Comparison of ENCODE assay signal across 27 cellular contexts in the genomic region with DNA sequence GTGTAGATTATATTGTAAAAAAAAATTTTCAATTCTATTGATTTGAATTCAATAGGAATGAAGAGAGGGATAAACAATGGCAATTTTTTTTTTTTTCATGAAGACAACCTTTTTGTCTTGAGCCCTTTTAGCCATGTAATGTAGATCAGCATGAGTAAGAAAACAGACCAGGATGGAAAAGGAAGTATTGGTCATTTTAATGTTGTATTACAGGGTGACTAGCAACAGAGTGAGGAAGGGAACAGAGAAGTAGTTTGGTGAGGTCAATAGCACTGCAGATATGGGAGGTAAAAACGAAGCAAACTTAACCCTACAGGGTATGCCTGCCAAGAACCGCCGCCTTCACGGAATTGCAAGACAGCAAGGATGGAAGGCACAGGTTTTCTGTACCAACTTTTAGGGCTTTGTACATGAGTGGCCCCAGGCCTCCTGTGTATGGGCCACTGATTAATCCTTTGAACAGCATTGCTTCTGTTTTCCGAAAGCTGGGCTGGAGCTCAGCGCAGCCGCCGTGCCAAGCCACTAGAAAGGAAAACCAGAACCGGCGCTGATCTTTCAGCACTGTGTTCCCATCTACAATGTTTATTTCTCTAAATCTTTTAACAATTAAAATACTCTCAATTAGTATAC.
DNase-seq lines count a peak whose midpoint lies in the region; ATAC-seq, FAIRE-seq and TF ChIP-seq lines count a peak whose summit lies in the region.
"Had no signal": no experiment of that assay in that cellular context is flagged by ENCODE, and none has a peak within 500 bp of the region (broad histone marks: within the 10 kb centered on the region; RNA-seq: fewer than 3 reads in every experiment).

No MANE protein-coding gene starts in this region.

- no peak overlapping the region for H3K18ac ChIP-seq in IMR-90 (ENCODE audit: low read depth, low read length)
- no peak overlapping the region for H3K18ac ChIP-seq in trophoblast cell (ENCODE audit: low read length)

- no peak for FAIRE-seq in endothelial cell of umbilical vein (lab: Jason Lieb, UNC)
- FAIRE-seq: A549, HepG2, K562 had no signal

- no peaks in the 10 kb centered on the region for H4K20me1 ChIP-seq in IMR-90 (ENCODE audit: insufficient read depth, low read length)
- H4K20me1 ChIP-seq in endothelial cell of umbilical vein (replicated peaks; ENCODE audit: control insufficient read depth, extremely low read depth, insufficient read depth, low read length), result no peaks in the 10 kb centered on the region
- H4K20me1 ChIP-seq in PC-3 (ENCODE audit: low read length), result no peaks in the 10 kb centered on the region
- H4K20me1 ChIP-seq: BLaER1 had no signal

- H2BK20ac ChIP-seq in IMR-90 (ENCODE audit: low read depth, low read length), result peak overlapping the region; percentile 67

- no peak overlapping the region for H4K5ac ChIP-seq in IMR-90 (ENCODE audit: low read depth, low read length)

- no peaks in the 10 kb centered on the region; the same call in 1 of the 2 replicates for H3K9me1 ChIP-seq in IMR-90 (ENCODE audit: insufficient read depth, low read length)
- H3K9me1 ChIP-seq in endothelial cell of umbilical vein (replicated peaks; ENCODE audit: control insufficient read depth, extremely low read depth, insufficient read depth, low read length), result no peaks in the 10 kb centered on the region

- H3K36me3 ChIP-seq in IMR-90 (ENCODE audit: control insufficient read depth, insufficient read depth, low read length) (no peaks in the 10 kb centered on the region), endothelial cell of umbilical vein (ENCODE audit: control insufficient read depth in 2 of 2, extremely low read depth in 1 of 2, insufficient read depth in 2 of 2, low read length in 2 of 2) (no peaks in the 10 kb centered on the region), trophoblast cell (ENCODE audit: control insufficient read depth in 1 of 2, insufficient read depth in 2 of 2, low read length in 2 of 2) (no peaks in the 10 kb centered on the region), PC-3 (ENCODE audit: low read depth, low read length) (no peaks in the 10 kb centered on the region)
- H3K36me3 ChIP-seq: BLaER1, SJSA1 had no signal

- H3K4ac ChIP-seq in IMR-90 (ENCODE audit: low read depth, low read length), result 0 out of 2 replicates have a peak overlapping the region, but pooled peaks have one; percentile 7
- H3K4ac ChIP-seq in trophoblast cell (ENCODE audit: low read depth, low read length), result no peak overlapping the region

- no peak overlapping the region for H3K4me3 ChIP-seq in IMR-90 (ENCODE audit: insufficient read depth, low read depth, low read length)
- H3K4me3 ChIP-seq in endothelial cell of umbilical vein (replicated peaks in 1 of 3; ENCODE audit: insufficient read depth in 1 of 3, low read depth in 1 of 3, low read length in 3 of 3), result no peak overlapping the region
- no peak overlapping the region for H3K4me3 ChIP-seq in trophoblast cell (ENCODE audit: low read depth, low read length)
- H3K4me3 ChIP-seq in PC-3 (ENCODE audit: low read length), result no peak overlapping the region
- H3K4me3 ChIP-seq: A549, BLaER1, K562, SJSA1 had no signal

- no peaks in the 10 kb centered on the region for H3K9me2 ChIP-seq in PC-3 (replicated peaks; ENCODE audit: low read length)

- H3K9me3 ChIP-seq in IMR-90 (ENCODE audit: control insufficient read depth, insufficient read depth, low read length), result no peaks in the 10 kb centered on the region
- no peaks in the 10 kb centered on the region for H3K9me3 ChIP-seq in endothelial cell of umbilical vein (replicated peaks; ENCODE audit: control insufficient read depth, insufficient read depth, low read length)
- no peaks in the 10 kb centered on the region for H3K9me3 ChIP-seq in trophoblast cell (ENCODE audit: insufficient read depth, low read depth, low read length)
- H3K9me3 ChIP-seq in PC-3 (ENCODE audit: low read length), result no peaks in the 10 kb centered on the region
- H3K9me3 ChIP-seq: A549, Caco-2 had no signal

- CTCF ChIA-PET in IMR-90 (lab: Yijun Ruan, JAX) (no interaction called here), endothelial cell of umbilical vein (lab: Charles Lee) (no interaction called here), PC-3 (lab: Charles Lee) (no interaction called here)

- H3K27me3 ChIP-seq in IMR-90 (ENCODE audit: control insufficient read depth, insufficient read depth, low read length) (no peaks in the 10 kb centered on the region), endothelial cell of umbilical vein (ENCODE audit: control insufficient read depth in 2 of 2, insufficient read depth in 2 of 2, low read length in 2 of 2) (no peaks in the 10 kb centered on the region), trophoblast cell (ENCODE audit: insufficient read depth, low read length) (no peaks in the 10 kb centered on the region), PC-3 (ENCODE audit: low read length) (no peaks in the 10 kb centered on the region)
- H3K27me3 ChIP-seq: BLaER1, SJSA1 had no signal

- H2BK15ac ChIP-seq in IMR-90 (ENCODE audit: low read depth, low read length), result no peak overlapping the region

- H3K9ac ChIP-seq in IMR-90 (ENCODE audit: low read depth, low read length) (no peak overlapping the region), endothelial cell of umbilical vein (replicated peaks; ENCODE audit: extremely low read depth, insufficient read depth, low read length) (no peak overlapping the region), trophoblast cell (ENCODE audit: low read length) (peak overlapping the region; percentile 22), PC-3 (ENCODE audit: low read length) (no peak overlapping the region)
- H3K9ac ChIP-seq: BLaER1 had no signal

- H2AFZ ChIP-seq in IMR-90 (replicated peaks; ENCODE audit: low read length, poor library complexity) (no peak overlapping the region), endothelial cell of umbilical vein (ENCODE audit: low read depth, low read length) (no peak overlapping the region), trophoblast cell (ENCODE audit: insufficient read depth, low read length, poor library complexity) (no peak overlapping the region), PC-3 (ENCODE audit: low read length) (no peak overlapping the region)

- H3K27me3 Mint-ChIP-seq in glutamatergic neuron (ENCODE audit: unreplicated experiment), result no peaks in the 10 kb centered on the region
- H3K27me3 Mint-ChIP-seq: CD4-positive, CD25-positive, alpha-beta regulatory T cell; T-cell had no signal

- ATAC-seq in IMR-90 (ENCODE audit: low read depth) (no peak), PC-3 (no peak)
- ATAC-seq: A549, HepG2, K562, T-cell had no signal

- WGBS in IMR-90 (ENCODE audit: extremely low coverage in 2 of 2, insufficient read length in 1 of 2), 2 experiments, result 100% methylated on average over 4 of the region's 10 CpGs; no CpG with 5 or more reads in 1 of the 2 experiments
- WGBS in trophoblast cell (ENCODE audit: extremely low coverage, insufficient coverage, insufficient read length), result no CpG with 5 or more reads among the region's 10 CpGs

- intact Hi-C loops in IMR-90 (cut with micrococcal nuclease) (no loop called here), endothelial cell of umbilical vein (cut with micrococcal nuclease) (loop anchor here (5.0 kb wide), 1 partner anchor 194 kb away; no protein-coding TSS in a partner anchor), PC-3 (cut with micrococcal nuclease) (no loop called here)

- H3K4me3 Mint-ChIP-seq in glutamatergic neuron (ENCODE audit: unreplicated experiment), result no peak overlapping the region
- H3K4me3 Mint-ChIP-seq: CD4-positive, CD25-positive, alpha-beta regulatory T cell; T-cell had no signal

- DNase-seq in AG20443 (ENCODE audit: low spot score), result peak; percentile 29
- no peak for DNase-seq in IMR-90
- DNase-seq in endothelial cell of umbilical vein (ENCODE audit: low read depth, low spot score), result peak; percentile 18
- no peak for DNase-seq in trophoblast cell
- no peak for DNase-seq in NCI-H2171 (lab: John Stamatoyannopoulos, UW)
- DNase-seq in PC-3, result no peak
- DNase-seq in glutamatergic neuron, result no peak
- DNase-seq: Caco-2; CD4-positive, CD25-positive, alpha-beta regulatory T cell; DMS79 treated with DMSO at 0.1 percent for 48 hours; H7; Kasumi-1; MV-4-11; NCI-H1105 treated with DMSO at 0.1 percent for 48 hours; NCI-H2029; NCI-H446 treated with DMSO at 0.1 percent for 48 hours; NCI-H526; NCI-H82; NK-92 treated with Interleukin-12 subunit alpha and Interleukin-12 subunit beta, amount 100 ng/mL, for 24 hours; Right ventricle myocardium superior; RPMI8226; T-cell had no signal

- POLR2A ChIA-PET in IMR-90 (lab: Charles Lee; ENCODE audit: unreplicated experiment), result no interaction called here
- POLR2A ChIA-PET in endothelial cell of umbilical vein (lab: Charles Lee), result no interaction called here
- POLR2A ChIA-PET in PC-3 (lab: Charles Lee; ENCODE audit: unreplicated experiment), result no interaction called here

- H4K12ac ChIP-seq in trophoblast cell (ENCODE audit: low read depth, low read length), result no peak overlapping the region

- BruUV-seq in IMR-90 (replicated peaks; lab: Mats Ljungman, UMichigan) (no TSS peak), endothelial cell of umbilical vein (replicated peaks; lab: Mats Ljungman, UMichigan) (no TSS peak), PC-3 (replicated peaks; lab: Mats Ljungman, UMichigan) (no TSS peak)

- no peak for TF ChIP-seq POLR2A in IMR-90 (IDR thresholded peaks at IDR 0.05; ENCODE audit: low read depth, low read length)
- no peak for TF ChIP-seq POLR2A in endothelial cell of umbilical vein (IDR thresholded peaks at IDR 0.05; ENCODE audit: low read depth, low read length)

- H3K23ac ChIP-seq in IMR-90 (ENCODE audit: low read depth, low read length), result no peak overlapping the region
- H3K23ac ChIP-seq in trophoblast cell (ENCODE audit: low read length), result no peak overlapping the region

- no peaks in the 10 kb centered on the region for H3F3A ChIP-seq in PC-3 (ENCODE audit: low read length, unreplicated experiment)

- H3K27ac ChIP-seq in IMR-90 (ENCODE audit: insufficient read depth, low read length), result no peak overlapping the region
- no peak overlapping the region for H3K27ac ChIP-seq in endothelial cell of umbilical vein (ENCODE audit: insufficient read depth, low read depth, low read length)
- H3K27ac ChIP-seq in trophoblast cell (ENCODE audit: low read depth, low read length), result no peak overlapping the region
- H3K27ac ChIP-seq in PC-3 (ENCODE audit: low read length), result no peak overlapping the region
- H3K27ac ChIP-seq: A549, BLaER1, SJSA1 had no signal

- H3K14ac ChIP-seq in IMR-90 (replicated peaks; ENCODE audit: low read depth, low read length) (no peak overlapping the region), trophoblast cell (ENCODE audit: low read length) (no peak overlapping the region)

- H3K56ac ChIP-seq in IMR-90 (ENCODE audit: extremely low read depth, insufficient read depth, low read length), result no peak overlapping the region

- no peak for TF ChIP-seq CTCF in IMR-90 (conservative IDR thresholded peaks at IDR 0.05; ENCODE audit: low read depth, low read length)
- TF ChIP-seq CTCF in endothelial cell of umbilical vein (IDR thresholded peaks at IDR 0.05; ENCODE audit: extremely low read depth in 1 of 2, insufficient read depth in 1 of 2, low read depth in 1 of 2, low read length in 2 of 2), result no peak
- TF ChIP-seq CTCF in PC-3 (conservative IDR thresholded peaks at IDR 0.05; ENCODE audit: low read depth, low read length), result no peak
- TF ChIP-seq CTCF in glutamatergic neuron (IDR thresholded peaks at IDR 0.05; ENCODE audit: partially characterized antibody, unreplicated experiment), result no peak

- H2BK120ac ChIP-seq in IMR-90 (ENCODE audit: low read depth, low read length) (peak overlapping the region; percentile 6; the same call in 1 of the 2 replicates), trophoblast cell (ENCODE audit: insufficient read depth, low read length, poor library complexity) (no peak overlapping the region)

- in situ Hi-C loops in IMR-90 (cut with MboI; ENCODE audit: low sequenced_read_pairs), result no loop called here

- H3K36me3 Mint-ChIP-seq in glutamatergic neuron (ENCODE audit: unreplicated experiment), result peaks cover 12% of the 10 kb centered on the region
- H3K36me3 Mint-ChIP-seq: CD4-positive, CD25-positive, alpha-beta regulatory T cell; T-cell had no signal

- no peaks in the 10 kb centered on the region for H3K9me3 Mint-ChIP-seq in glutamatergic neuron (ENCODE audit: unreplicated experiment)

- H2BK5ac ChIP-seq in IMR-90 (ENCODE audit: low read depth, low read length, poor library complexity, severe bottlenecking) (no peak overlapping the region), trophoblast cell (ENCODE audit: low read depth, low read length, poor library complexity) (no peak overlapping the region)

- no peak overlapping the region for H2BK12ac ChIP-seq in trophoblast cell (ENCODE audit: low read length)

- H4K8ac ChIP-seq in IMR-90 (ENCODE audit: low read depth in 2 of 2, low read length in 2 of 2) (no peak overlapping the region), trophoblast cell (ENCODE audit: low read depth, low read length) (no peak overlapping the region)

- H3K4me2 ChIP-seq in IMR-90 (ENCODE audit: low read depth, low read length) (no peak overlapping the region), endothelial cell of umbilical vein (ENCODE audit: insufficient read depth, low read length) (no peak overlapping the region), trophoblast cell (ENCODE audit: low read length) (no peak overlapping the region), PC-3 (ENCODE audit: low read length) (no peak overlapping the region)
- H3K4me2 ChIP-seq: A549, BLaER1 had no signal

- peak overlapping the region; percentile 9; the same call in 1 of the 2 replicates for H2AK5ac ChIP-seq in IMR-90 (ENCODE audit: low read depth, low read length)
- no peak overlapping the region for H2AK5ac ChIP-seq in trophoblast cell (ENCODE audit: low read length)

- no peak overlapping the region for H2AK9ac ChIP-seq in IMR-90 (replicated peaks; ENCODE audit: low read depth, low read length, poor library complexity)

- no peaks in the 10 kb centered on the region for H3K4me1 Mint-ChIP-seq in glutamatergic neuron (ENCODE audit: low read depth, unreplicated experiment)
- H3K4me1 Mint-ChIP-seq: CD4-positive, CD25-positive, alpha-beta regulatory T cell; T-cell had no signal

- H3K79me2 ChIP-seq in endothelial cell of umbilical vein (ENCODE audit: control insufficient read depth, insufficient read depth, low read length) (no peaks in the 10 kb centered on the region), trophoblast cell (ENCODE audit: control insufficient read depth, insufficient read depth, low read length, poor library complexity) (no peaks in the 10 kb centered on the region), PC-3 (ENCODE audit: low read length) (no peaks in the 10 kb centered on the region)

- H3K27ac Mint-ChIP-seq in glutamatergic neuron (ENCODE audit: unreplicated experiment), result no peak overlapping the region
- H3K27ac Mint-ChIP-seq: CD4-positive, CD25-positive, alpha-beta regulatory T cell; T-cell had no signal

- H3K4me1 ChIP-seq in IMR-90 (ENCODE audit: control insufficient read depth, insufficient read depth, low read length) (peaks cover 4% of the 10 kb centered on the region; the same call in 1 of the 2 replicates), endothelial cell of umbilical vein (ENCODE audit: control insufficient read depth, extremely low read depth, insufficient read depth, low read length) (peaks cover 14% of the 10 kb centered on the region), trophoblast cell (ENCODE audit: control insufficient read depth in 1 of 2, insufficient read depth in 2 of 2, low read length in 2 of 2) (peaks cover 0 to 2% of the 10 kb centered on the region in 2 experiments), PC-3 (ENCODE audit: insufficient read depth, low read length) (no peaks in the 10 kb centered on the region)
- H3K4me1 ChIP-seq: A549, BLaER1 had no signal

- TF ChIP-seq RAD21 in IMR-90 (IDR thresholded peaks at IDR 0.05; ENCODE audit: low read length), result no peak

- dilution Hi-C loops in IMR-90 (cut with HindIII; ENCODE audit: low sequenced_read_pairs, unreplicated experiment), result no loop called here
- dilution Hi-C loops in endothelial cell of umbilical vein (cut with MboI; ENCODE audit: extremely low pct_ligation_motif_present, low sequenced_read_pairs), result no loop called here

- H3K79me1 ChIP-seq in IMR-90 (ENCODE audit: low read depth in 1 of 2, low read length in 2 of 2) (no peaks in the 10 kb centered on the region), trophoblast cell (ENCODE audit: low read length) (no peaks in the 10 kb centered on the region)

- H4K91ac ChIP-seq in IMR-90 (ENCODE audit: insufficient read depth, low read depth, low read length) (no peak overlapping the region), trophoblast cell (ENCODE audit: low read depth, low read length) (no peak overlapping the region)

Comparison
In these comparisons a context has a peak if more than half of its experiments do, and no peak if none do; other contexts are left out.
1. DNase-seq: peak in AG20443 (single experiment) and endothelial cell of umbilical vein (single experiment); none in IMR-90 (single experiment), trophoblast cell (0 of 2), NCI-H2171 (single experiment), PC-3 (single experiment) and glutamatergic neuron (single experiment).